Comparison of ENCODE assay signal across 1 cellular context in the genomic region with DNA sequence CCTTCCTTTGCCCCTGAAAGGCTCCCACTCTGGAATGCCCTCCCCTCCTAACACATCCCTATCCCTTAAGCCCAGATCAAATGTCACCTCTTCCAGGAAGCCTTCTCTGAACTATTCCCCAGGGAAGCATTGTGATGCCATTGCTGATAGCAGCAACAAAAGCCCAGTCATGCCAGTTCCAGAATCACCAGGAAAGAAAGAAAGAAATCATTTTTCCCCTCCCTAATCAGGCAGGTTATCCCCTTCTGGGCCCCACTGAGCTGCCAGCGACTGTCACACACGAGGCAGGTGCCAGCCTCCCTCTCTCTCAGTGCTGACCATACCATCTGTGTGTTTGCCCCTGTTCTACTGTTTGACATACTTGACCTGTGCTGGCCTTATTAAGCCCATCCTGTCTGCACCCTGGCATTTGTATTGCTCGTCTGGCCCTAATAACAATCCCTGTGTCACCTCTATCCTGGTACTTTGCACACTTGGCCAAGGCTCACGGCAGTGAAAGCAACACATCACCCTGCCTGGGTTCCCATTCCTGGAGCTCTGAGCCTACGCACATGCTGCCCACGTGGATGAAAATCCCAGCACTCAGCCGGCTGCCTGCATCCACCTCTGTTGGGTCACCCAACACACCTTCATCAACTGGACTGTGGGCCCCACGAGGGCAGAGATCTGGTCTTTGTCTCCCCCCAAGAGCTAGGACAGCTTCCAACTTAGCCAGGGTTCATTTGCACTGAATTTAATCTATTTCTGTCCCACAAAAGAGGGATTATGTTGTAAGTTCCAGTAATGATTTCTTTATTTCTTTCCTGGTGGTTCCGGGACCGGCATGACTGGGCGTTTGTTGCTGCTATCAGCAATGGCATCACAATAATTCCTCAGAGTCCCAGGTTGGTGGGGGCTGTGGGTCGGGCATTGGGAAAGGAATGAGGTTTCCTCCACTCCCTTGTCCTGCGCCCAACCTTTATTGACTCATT.
TF ChIP-seq lines count a peak whose summit lies in the region.

No MANE protein-coding gene starts in this region.

TF ChIP-seq in HepG2, 621 proteins besides CTCF, POLR2A, EP300 and RAD21 (continued from another document and continues in another):
- no peak for TF ChIP-seq ZNF275 (CRISPR knock-in tag; IDR thresholded peaks at IDR 0.05; ENCODE audit: borderline replicate concordance)
- no peak for TF ChIP-seq ZNF530 (CRISPR knock-in tag; IDR thresholded peaks at IDR 0.05; ENCODE audit: low read depth)
- TF ChIP-seq RXRA (CRISPR knock-in tag; IDR thresholded peaks at IDR 0.05) = peak; percentile 91
- TF ChIP-seq NBN (conservative IDR thresholded peaks at IDR 0.05) = no peak
- TF ChIP-seq TEAD2 (CRISPR knock-in tag; IDR thresholded peaks at IDR 0.05) = no peak
- peak; percentile 68; the same call in 1 of the 2 replicates for TF ChIP-seq REPIN1 (CRISPR knock-in tag; IDR thresholded peaks at IDR 0.05; ENCODE audit: borderline replicate concordance, low read depth)
- TF ChIP-seq ATRX (CRISPR knock-in tag; IDR thresholded peaks at IDR 0.05; ENCODE audit: borderline replicate concordance) = no peak
- peak; percentile 70; the same call in 1 of the 2 replicates for TF ChIP-seq ZNF354B (CRISPR knock-in tag; IDR thresholded peaks at IDR 0.05)
- TF ChIP-seq ZNF337 (CRISPR knock-in tag; IDR thresholded peaks at IDR 0.05; ENCODE audit: borderline replicate concordance, low read depth) = peak; percentile 96; the same call in 1 of the 2 replicates
- peak; percentile 71; the same call in 1 of the 2 replicates for TF ChIP-seq ZNF224 (CRISPR knock-in tag; IDR thresholded peaks at IDR 0.05)
- TF ChIP-seq SIN3A (IDR thresholded peaks at IDR 0.05; ENCODE audit: borderline replicate concordance, low read depth, low read length) = no peak
- TF ChIP-seq ZNF256 (CRISPR knock-in tag; conservative IDR thresholded peaks at IDR 0.05) = no peak
- TF ChIP-seq XRCC5 (optimal IDR thresholded peaks at IDR 0.05; ENCODE audit: low read length) = peak; percentile 42
- 0 out of 2 replicates have a peak, but pooled peaks have one; percentile 43 for TF ChIP-seq ETV6 (CRISPR knock-in tag; conservative IDR thresholded peaks at IDR 0.05)
- TF ChIP-seq ZBTB38 (CRISPR knock-in tag; IDR thresholded peaks at IDR 0.05) = peak; percentile 90
- TF ChIP-seq, protein P1, sequence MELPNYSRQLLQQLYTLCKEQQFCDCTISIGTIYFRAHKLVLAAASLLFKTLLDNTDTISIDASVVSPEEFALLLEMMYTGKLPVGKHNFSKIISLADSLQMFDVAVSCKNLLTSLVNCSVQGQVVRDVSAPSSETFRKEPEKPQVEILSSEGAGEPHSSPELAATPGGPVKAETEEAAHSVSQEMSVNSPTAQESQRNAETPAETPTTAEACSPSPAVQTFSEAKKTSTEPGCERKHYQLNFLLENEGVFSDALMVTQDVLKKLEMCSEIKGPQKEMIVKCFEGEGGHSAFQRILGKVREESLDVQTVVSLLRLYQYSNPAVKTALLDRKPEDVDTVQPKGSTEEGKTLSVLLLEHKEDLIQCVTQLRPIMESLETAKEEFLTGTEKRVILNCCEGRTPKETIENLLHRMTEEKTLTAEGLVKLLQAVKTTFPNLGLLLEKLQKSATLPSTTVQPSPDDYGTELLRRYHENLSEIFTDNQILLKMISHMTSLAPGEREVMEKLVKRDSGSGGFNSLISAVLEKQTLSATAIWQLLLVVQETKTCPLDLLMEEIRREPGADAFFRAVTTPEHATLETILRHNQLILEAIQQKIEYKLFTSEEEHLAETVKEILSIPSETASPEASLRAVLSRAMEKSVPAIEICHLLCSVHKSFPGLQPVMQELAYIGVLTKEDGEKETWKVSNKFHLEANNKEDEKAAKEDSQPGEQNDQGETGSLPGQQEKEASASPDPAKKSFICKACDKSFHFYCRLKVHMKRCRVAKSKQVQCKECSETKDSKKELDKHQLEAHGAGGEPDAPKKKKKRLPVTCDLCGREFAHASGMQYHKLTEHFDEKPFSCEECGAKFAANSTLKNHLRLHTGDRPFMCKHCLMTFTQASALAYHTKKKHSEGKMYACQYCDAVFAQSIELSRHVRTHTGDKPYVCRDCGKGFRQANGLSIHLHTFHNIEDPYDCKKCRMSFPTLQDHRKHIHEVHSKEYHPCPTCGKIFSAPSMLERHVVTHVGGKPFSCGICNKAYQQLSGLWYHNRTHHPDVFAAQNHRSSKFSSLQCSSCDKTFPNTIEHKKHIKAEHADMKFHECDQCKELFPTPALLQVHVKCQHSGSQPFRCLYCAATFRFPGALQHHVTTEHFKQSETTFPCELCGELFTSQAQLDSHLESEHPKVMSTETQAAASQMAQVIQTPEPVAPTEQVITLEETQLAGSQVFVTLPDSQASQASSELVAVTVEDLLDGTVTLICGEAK (IDR thresholded peaks at IDR 0.05) = no peak
- TF ChIP-seq, protein P1 (CRISPR knock-in tag; IDR thresholded peaks at IDR 0.05) = peak; percentile 93
- TF ChIP-seq, protein P2, sequence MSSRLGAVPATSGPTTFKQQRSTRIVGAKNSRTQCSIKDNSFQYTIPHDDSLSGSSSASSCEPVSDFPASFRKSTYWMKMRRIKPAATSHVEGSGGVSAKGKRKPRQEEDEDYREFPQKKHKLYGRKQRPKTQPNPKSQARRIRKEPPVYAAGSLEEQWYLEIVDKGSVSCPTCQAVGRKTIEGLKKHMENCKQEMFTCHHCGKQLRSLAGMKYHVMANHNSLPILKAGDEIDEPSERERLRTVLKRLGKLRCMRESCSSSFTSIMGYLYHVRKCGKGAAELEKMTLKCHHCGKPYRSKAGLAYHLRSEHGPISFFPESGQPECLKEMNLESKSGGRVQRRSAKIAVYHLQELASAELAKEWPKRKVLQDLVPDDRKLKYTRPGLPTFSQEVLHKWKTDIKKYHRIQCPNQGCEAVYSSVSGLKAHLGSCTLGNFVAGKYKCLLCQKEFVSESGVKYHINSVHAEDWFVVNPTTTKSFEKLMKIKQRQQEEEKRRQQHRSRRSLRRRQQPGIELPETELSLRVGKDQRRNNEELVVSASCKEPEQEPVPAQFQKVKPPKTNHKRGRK (CRISPR knock-in tag; IDR thresholded peaks at IDR 0.05) = no peak
- TF ChIP-seq HNF4G (IDR thresholded peaks at IDR 0.05; ENCODE audit: borderline replicate concordance, low read depth, low read length) = peak; percentile 43
- TF ChIP-seq HNF4G (CRISPR knock-in tag; IDR thresholded peaks at IDR 0.05; ENCODE audit: borderline replicate concordance, low read depth) = peak; percentile 67; the same call in 1 of the 2 replicates
- TF ChIP-seq RAD51 (IDR thresholded peaks at IDR 0.05; ENCODE audit: borderline replicate concordance) = no peak
- TF ChIP-seq MTA3 (CRISPR knock-in tag; IDR thresholded peaks at IDR 0.05) = no peak
- peak; percentile 94 for TF ChIP-seq ZNF441 (CRISPR knock-in tag; IDR thresholded peaks at IDR 0.05; ENCODE audit: borderline replicate concordance)
- no peak for TF ChIP-seq SIX4 (CRISPR knock-in tag; IDR thresholded peaks at IDR 0.05)
- TF ChIP-seq NFYC (CRISPR knock-in tag; IDR thresholded peaks at IDR 0.05) = no peak
- TF ChIP-seq, protein P3, sequence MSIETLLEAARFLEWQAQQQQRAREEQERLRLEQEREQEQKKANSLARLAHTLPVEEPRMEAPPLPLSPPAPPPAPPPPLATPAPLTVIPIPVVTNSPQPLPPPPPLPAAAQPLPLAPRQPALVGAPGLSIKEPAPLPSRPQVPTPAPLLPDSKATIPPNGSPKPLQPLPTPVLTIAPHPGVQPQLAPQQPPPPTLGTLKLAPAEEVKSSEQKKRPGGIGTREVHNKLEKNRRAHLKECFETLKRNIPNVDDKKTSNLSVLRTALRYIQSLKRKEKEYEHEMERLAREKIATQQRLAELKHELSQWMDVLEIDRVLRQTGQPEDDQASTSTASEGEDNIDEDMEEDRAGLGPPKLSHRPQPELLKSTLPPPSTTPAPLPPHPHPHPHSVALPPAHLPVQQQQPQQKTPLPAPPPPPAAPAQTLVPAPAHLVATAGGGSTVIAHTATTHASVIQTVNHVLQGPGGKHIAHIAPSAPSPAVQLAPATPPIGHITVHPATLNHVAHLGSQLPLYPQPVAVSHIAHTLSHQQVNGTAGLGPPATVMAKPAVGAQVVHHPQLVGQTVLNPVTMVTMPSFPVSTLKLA (IDR thresholded peaks at IDR 0.05) = peak; percentile 94
- peak; percentile 96; the same call in 1 of the 2 replicates for TF ChIP-seq NFKBIZ (CRISPR knock-in tag; IDR thresholded peaks at IDR 0.05)
- no peak for TF ChIP-seq ZNF503 (CRISPR knock-in tag; IDR thresholded peaks at IDR 0.05)
- peak; percentile 57; the same call in 1 of the 2 replicates for TF ChIP-seq FOXK1 (CRISPR knock-in tag; IDR thresholded peaks at IDR 0.05; ENCODE audit: borderline replicate concordance, low read depth)
- TF ChIP-seq KDM4B (CRISPR knock-in tag; IDR thresholded peaks at IDR 0.05) = 0 out of 2 replicates have a peak, but pooled peaks have one; percentile 61
- TF ChIP-seq NFIC (IDR thresholded peaks at IDR 0.05; ENCODE audit: low read length) = no peak
- no peak for TF ChIP-seq FOXP1 (IDR thresholded peaks at IDR 0.05)
- TF ChIP-seq FOXP1 (CRISPR knock-in tag; IDR thresholded peaks at IDR 0.05) = 0 out of 2 replicates have a peak, but pooled peaks have one; percentile 47
- TF ChIP-seq CC2D1A (CRISPR knock-in tag; IDR thresholded peaks at IDR 0.05) = no peak
- TF ChIP-seq ZBTB8A (CRISPR knock-in tag; IDR thresholded peaks at IDR 0.05; ENCODE audit: borderline replicate concordance, low read depth) = peak; percentile 67; the same call in 1 of the 2 replicates
- peak; percentile 40; the same call in 1 of the 2 replicates for TF ChIP-seq ZKSCAN8 (CRISPR knock-in tag; IDR thresholded peaks at IDR 0.05; ENCODE audit: borderline replicate concordance)
- TF ChIP-seq ZNF790 (CRISPR knock-in tag; IDR thresholded peaks at IDR 0.05; ENCODE audit: borderline replicate concordance) = peak; percentile 80; the same call in 1 of the 2 replicates
- TF ChIP-seq PTBP1 (IDR thresholded peaks at IDR 0.05; ENCODE audit: low read depth, low read length, poor library complexity, severe bottlenecking) = no peak
- TF ChIP-seq, protein P4, sequence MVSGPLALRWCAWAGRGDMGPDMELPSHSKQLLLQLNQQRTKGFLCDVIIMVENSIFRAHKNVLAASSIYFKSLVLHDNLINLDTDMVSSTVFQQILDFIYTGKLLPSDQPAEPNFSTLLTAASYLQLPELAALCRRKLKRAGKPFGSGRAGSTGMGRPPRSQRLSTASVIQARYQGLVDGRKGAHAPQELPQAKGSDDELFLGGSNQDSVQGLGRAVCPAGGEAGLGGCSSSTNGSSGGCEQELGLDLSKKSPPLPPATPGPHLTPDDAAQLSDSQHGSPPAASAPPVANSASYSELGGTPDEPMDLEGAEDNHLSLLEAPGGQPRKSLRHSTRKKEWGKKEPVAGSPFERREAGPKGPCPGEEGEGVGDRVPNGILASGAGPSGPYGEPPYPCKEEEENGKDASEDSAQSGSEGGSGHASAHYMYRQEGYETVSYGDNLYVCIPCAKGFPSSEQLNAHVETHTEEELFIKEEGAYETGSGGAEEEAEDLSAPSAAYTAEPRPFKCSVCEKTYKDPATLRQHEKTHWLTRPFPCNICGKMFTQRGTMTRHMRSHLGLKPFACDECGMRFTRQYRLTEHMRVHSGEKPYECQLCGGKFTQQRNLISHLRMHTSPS (CRISPR knock-in tag; IDR thresholded peaks at IDR 0.05; ENCODE audit: low read depth) = peak; percentile 99
- no peak for TF ChIP-seq ZNF720 (CRISPR knock-in tag; IDR thresholded peaks at IDR 0.05)
